ENCODE assay signal across 1 cellular context in genomic region chr6:27195547-27195946, GRCh38. TPM values are rescaled to one million over a fixed set of nuclear protein-coding genes. Genes with fewer than 3 reads are reported as not detected.
"Had no signal": no experiment of that assay in that cellular context is flagged by ENCODE, and none has a peak within 500 bp of the region (broad histone marks: within the 10 kb centered on the region; RNA-seq: fewer than 3 reads in every experiment).

No MANE protein-coding gene starts in this region.

RNA-seq across cellular contexts. Expression of gene PRSS16, which starts 52.0 kb away (rescaled TPM):
- total RNA-seq: activated CD4-positive, alpha-beta T cell treated with anti-CD3 and anti-CD28 coated beads, Interleukin-2, amount 10 ng/mL, durations not matched to agents 24 days and 14 days had no signal
